Comparison of ENCODE assay signal across 1 cellular context in the genomic region with DNA sequence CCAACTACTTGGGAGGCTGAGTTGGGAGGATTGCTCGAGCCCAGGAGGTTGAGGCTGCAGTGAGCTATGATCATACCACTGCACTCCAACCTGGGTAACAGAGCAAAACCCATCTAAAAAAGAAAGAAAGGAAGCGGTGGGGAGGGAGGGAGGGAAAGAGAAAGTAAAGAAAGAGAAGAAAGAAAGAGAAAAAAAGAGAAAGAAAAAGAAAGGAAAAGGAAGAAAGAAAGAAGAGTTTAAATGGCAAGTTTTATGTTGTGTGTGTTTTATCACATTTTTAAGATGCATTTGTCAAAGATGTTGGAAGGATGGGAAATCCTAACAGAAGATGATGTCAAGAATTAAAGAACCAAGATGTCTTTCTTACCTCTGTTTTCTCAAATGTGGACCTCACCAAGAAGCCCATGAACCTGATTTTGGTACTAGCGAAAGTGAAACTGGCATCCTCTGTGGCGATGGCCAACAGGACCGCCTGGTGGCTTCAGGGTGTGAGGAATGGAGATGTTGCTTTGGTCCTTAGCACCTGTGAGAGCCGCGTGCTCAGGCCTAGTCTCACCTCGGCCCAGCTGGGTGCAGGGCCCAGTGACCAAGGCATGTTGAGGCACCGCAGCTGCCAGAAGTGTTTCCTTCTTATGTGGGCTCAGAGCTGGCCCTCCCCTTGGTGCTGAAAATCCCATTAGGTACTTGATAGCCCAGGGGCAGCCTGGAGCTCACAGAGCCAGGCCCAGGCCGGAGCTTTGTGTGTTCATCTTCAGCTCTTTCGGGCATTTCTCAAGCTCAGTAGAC.
TF ChIP-seq lines count a peak whose summit lies in the region.

No MANE protein-coding gene starts in this region.

TF ChIP-seq in WTC11, 78 proteins besides CTCF, POLR2A, EP300 and RAD21 (continued from another document):
- no peak for TF ChIP-seq FOXP4 (CRISPR knock-in tag; IDR thresholded peaks at IDR 0.05)
- TF ChIP-seq ZBTB21 (CRISPR knock-in tag; IDR thresholded peaks at IDR 0.05; ENCODE audit: borderline replicate concordance), result no peak
- TF ChIP-seq SMAD3 (CRISPR knock-in tag; IDR thresholded peaks at IDR 0.05; ENCODE audit: borderline replicate concordance), result no peak
- no peak for TF ChIP-seq ZNF671 (CRISPR knock-in tag; IDR thresholded peaks at IDR 0.05)
- no peak for TF ChIP-seq FOXK1 (CRISPR knock-in tag; IDR thresholded peaks at IDR 0.05)
- TF ChIP-seq ZNF263 (CRISPR knock-in tag; IDR thresholded peaks at IDR 0.05; ENCODE audit: low read depth), result no peak
- TF ChIP-seq JAZF1 (CRISPR knock-in tag; IDR thresholded peaks at IDR 0.05), result no peak
- TF ChIP-seq E2F4 (CRISPR knock-in tag; IDR thresholded peaks at IDR 0.05; ENCODE audit: borderline replicate concordance, low read depth), result no peak
- TF ChIP-seq ZNF396 (CRISPR knock-in tag; IDR thresholded peaks at IDR 0.05; ENCODE audit: borderline replicate concordance), result no peak
- no peak for TF ChIP-seq OVOL2 (CRISPR knock-in tag; IDR thresholded peaks at IDR 0.05; ENCODE audit: borderline replicate concordance)
- no peak for TF ChIP-seq NFATC4 (CRISPR knock-in tag; IDR thresholded peaks at IDR 0.05)
- TF ChIP-seq ETV6 (CRISPR knock-in tag; IDR thresholded peaks at IDR 0.05), result no peak
- no peak for TF ChIP-seq ERG (CRISPR knock-in tag; IDR thresholded peaks at IDR 0.05)
- TF ChIP-seq, protein P1, sequence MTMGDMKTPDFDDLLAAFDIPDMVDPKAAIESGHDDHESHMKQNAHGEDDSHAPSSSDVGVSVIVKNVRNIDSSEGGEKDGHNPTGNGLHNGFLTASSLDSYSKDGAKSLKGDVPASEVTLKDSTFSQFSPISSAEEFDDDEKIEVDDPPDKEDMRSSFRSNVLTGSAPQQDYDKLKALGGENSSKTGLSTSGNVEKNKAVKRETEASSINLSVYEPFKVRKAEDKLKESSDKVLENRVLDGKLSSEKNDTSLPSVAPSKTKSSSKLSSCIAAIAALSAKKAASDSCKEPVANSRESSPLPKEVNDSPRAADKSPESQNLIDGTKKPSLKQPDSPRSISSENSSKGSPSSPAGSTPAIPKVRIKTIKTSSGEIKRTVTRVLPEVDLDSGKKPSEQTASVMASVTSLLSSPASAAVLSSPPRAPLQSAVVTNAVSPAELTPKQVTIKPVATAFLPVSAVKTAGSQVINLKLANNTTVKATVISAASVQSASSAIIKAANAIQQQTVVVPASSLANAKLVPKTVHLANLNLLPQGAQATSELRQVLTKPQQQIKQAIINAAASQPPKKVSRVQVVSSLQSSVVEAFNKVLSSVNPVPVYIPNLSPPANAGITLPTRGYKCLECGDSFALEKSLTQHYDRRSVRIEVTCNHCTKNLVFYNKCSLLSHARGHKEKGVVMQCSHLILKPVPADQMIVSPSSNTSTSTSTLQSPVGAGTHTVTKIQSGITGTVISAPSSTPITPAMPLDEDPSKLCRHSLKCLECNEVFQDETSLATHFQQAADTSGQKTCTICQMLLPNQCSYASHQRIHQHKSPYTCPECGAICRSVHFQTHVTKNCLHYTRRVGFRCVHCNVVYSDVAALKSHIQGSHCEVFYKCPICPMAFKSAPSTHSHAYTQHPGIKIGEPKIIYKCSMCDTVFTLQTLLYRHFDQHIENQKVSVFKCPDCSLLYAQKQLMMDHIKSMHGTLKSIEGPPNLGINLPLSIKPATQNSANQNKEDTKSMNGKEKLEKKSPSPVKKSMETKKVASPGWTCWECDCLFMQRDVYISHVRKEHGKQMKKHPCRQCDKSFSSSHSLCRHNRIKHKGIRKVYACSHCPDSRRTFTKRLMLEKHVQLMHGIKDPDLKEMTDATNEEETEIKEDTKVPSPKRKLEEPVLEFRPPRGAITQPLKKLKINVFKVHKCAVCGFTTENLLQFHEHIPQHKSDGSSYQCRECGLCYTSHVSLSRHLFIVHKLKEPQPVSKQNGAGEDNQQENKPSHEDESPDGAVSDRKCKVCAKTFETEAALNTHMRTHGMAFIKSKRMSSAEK (CRISPR knock-in tag; IDR thresholded peaks at IDR 0.05; ENCODE audit: borderline replicate concordance), result no peak
